23 cellular contexts compared by ENCODE assay signal in the genomic region with DNA sequence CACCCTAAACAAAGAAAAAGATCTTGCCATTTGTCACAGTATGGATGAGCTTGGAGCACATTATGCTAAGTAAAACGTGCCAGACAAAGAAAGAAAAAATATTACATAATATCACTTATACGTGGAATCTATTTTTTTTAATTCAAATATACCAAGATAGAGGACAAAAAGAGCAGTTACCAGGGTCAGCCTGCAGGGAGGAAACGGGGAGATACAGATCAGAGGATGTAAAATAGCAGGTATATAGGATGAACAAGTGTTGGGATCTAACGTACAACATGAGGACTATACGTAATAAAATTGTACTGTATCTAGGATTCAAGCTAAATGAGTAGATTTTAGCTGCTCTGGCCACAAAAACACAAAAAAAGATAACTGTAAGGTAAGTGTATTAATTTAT.
"Had no signal": no experiment of that assay in that cellular context is flagged by ENCODE, and none has a peak within 500 bp of the region (broad histone marks: within the 10 kb centered on the region; RNA-seq: fewer than 3 reads in every experiment).

No MANE protein-coding gene starts in this region.

- H3K36me3 ChIP-seq: left lung, tibial artery had no signal

- H3K27me3 ChIP-seq: left lung, tibial artery had no signal

- ATAC-seq: activated CD8-positive, alpha-beta memory T cell treated with anti-CD3 and anti-CD28 coated beads, Interleukin-2, amount 10 ng/mL, durations not matched to agents 7 days and 5 days; activated CD8-positive, alpha-beta T cell treated with anti-CD3 and anti-CD28 coated beads for 36 hours; activated naive CD8-positive, alpha-beta T cell treated with anti-CD3 and anti-CD28 coated beads, Interleukin-2, amount 50 U/mL, for 24 hours; left lung; right cardiac atrium; stimulated activated effector memory CD8-positive, alpha-beta T cell treated with anti-CD3 and anti-CD28 coated beads, Interleukin-12 subunit alpha, Interleukin-12 subunit beta, amount 100 ng/mL, for 72 hours; stimulated activated naive CD8-positive, alpha-beta T cell treated with anti-CD3 and anti-CD28 coated beads, Interleukin-15, amount 100 ng/mL, for 72 hours had no signal

- H3K4me1 ChIP-seq: left lung, parathyroid adenoma, tibial artery had no signal

- H3K4me3 ChIP-seq: left lung, lung, tibial artery had no signal

- H3K4me1 Mint-ChIP-seq: activated CD4-positive, alpha-beta T cell treated with anti-CD3 and anti-CD28 coated beads, Interleukin-2, amount 10 ng/mL, durations not matched to agents 7 days and 5 days; activated CD8-positive, alpha-beta memory T cell treated with anti-CD3 and anti-CD28 coated beads, Interleukin-2, amount 10 ng/mL, durations not matched to agents 7 days and 5 days; activated naive CD8-positive, alpha-beta T cell treated with anti-CD3 and anti-CD28 coated beads, Interleukin-2, amount 50 U/mL, for 24 hours; naive B cell; stimulated activated effector memory CD8-positive, alpha-beta T cell treated with anti-CD3 and anti-CD28 coated beads, Interleukin-12 subunit alpha, Interleukin-12 subunit beta, amount 100 ng/mL, for 72 hours; stimulated activated naive CD8-positive, alpha-beta T cell treated with anti-CD3 and anti-CD28 coated beads, Interleukin-15, amount 100 ng/mL, for 72 hours had no signal

- H3K27me3 Mint-ChIP-seq: activated CD4-positive, alpha-beta T cell treated with anti-CD3 and anti-CD28 coated beads, Interleukin-2, amount 10 ng/mL, durations not matched to agents 7 days and 5 days; activated CD8-positive, alpha-beta memory T cell treated with anti-CD3 and anti-CD28 coated beads, Interleukin-2, amount 10 ng/mL, durations not matched to agents 7 days and 5 days; activated CD8-positive, alpha-beta T cell treated with anti-CD3 and anti-CD28 coated beads for 36 hours; naive B cell; stimulated activated naive CD8-positive, alpha-beta T cell treated with anti-CD3 and anti-CD28 coated beads, Interleukin-15, amount 100 ng/mL, for 72 hours had no signal

- DNase-seq: activated CD4-positive, alpha-beta T cell treated with anti-CD3 and anti-CD28 coated beads, Interleukin-2, amount 10 ng/mL, durations not matched to agents 7 days and 5 days; activated CD4-positive, CD25-positive, alpha-beta regulatory T cell treated with anti-CD3 and anti-CD28 coated beads, Interleukin-2, amount 50 U/mL, for 72 hours; activated CD8-positive, alpha-beta memory T cell treated with anti-CD3 and anti-CD28 coated beads, Interleukin-2, amount 10 ng/mL, durations not matched to agents 7 days and 5 days; activated CD8-positive, alpha-beta T cell treated with anti-CD3 and anti-CD28 coated beads for 36 hours; activated effector memory CD4-positive, alpha-beta T cell treated with anti-CD3 and anti-CD28 coated beads, Interleukin-2, amount 50 U/mL, for 16 hours; activated naive CD4-positive, alpha-beta T cell treated with anti-CD3 and anti-CD28 coated beads, Interleukin-2, amount 50 U/mL, for 16 hours; activated naive CD8-positive, alpha-beta T cell treated with anti-CD3 and anti-CD28 coated beads, Interleukin-2, amount 50 U/mL, for 24 hours; activated T-cell treated with anti-CD3 and anti-CD28 coated beads for 4 hours; cortex of kidney; erythroblast; foreskin fibroblast; kidney glomerular epithelial cell; left lung; naive B cell; nucleus accumbens; right cardiac atrium; stimulated activated CD4-positive, alpha-beta T cell treated with anti-CD3 and anti-CD28 coated beads, Interleukin-1b, Interleukin-23, amount 100 ng/mL, for 48 hours; stimulated activated naive CD8-positive, alpha-beta T cell treated with anti-CD3 and anti-CD28 coated beads, Interleukin-15, amount 100 ng/mL, for 72 hours; tibial artery had no signal

- H3K27ac ChIP-seq: left lung, parathyroid adenoma, tibial artery, VCaP had no signal

- H3K4me3 Mint-ChIP-seq: activated CD4-positive, alpha-beta T cell treated with anti-CD3 and anti-CD28 coated beads, Interleukin-2, amount 10 ng/mL, durations not matched to agents 7 days and 5 days; activated CD8-positive, alpha-beta memory T cell treated with anti-CD3 and anti-CD28 coated beads, Interleukin-2, amount 10 ng/mL, durations not matched to agents 7 days and 5 days; activated CD8-positive, alpha-beta T cell treated with anti-CD3 and anti-CD28 coated beads for 36 hours; activated naive CD8-positive, alpha-beta T cell treated with anti-CD3 and anti-CD28 coated beads, Interleukin-2, amount 50 U/mL, for 24 hours; naive B cell; stimulated activated effector memory CD8-positive, alpha-beta T cell treated with anti-CD3 and anti-CD28 coated beads, Interleukin-12 subunit alpha, Interleukin-12 subunit beta, amount 100 ng/mL, for 72 hours; stimulated activated naive CD8-positive, alpha-beta T cell treated with anti-CD3 and anti-CD28 coated beads, Interleukin-15, amount 100 ng/mL, for 72 hours had no signal

- H3K9me3 ChIP-seq: left lung, tibial artery had no signal

- H3K79me2 ChIP-seq: parathyroid adenoma had no signal

- H3K27ac Mint-ChIP-seq: activated CD4-positive, alpha-beta T cell treated with anti-CD3 and anti-CD28 coated beads, Interleukin-2, amount 10 ng/mL, durations not matched to agents 7 days and 5 days; activated CD8-positive, alpha-beta memory T cell treated with anti-CD3 and anti-CD28 coated beads, Interleukin-2, amount 10 ng/mL, durations not matched to agents 7 days and 5 days; activated CD8-positive, alpha-beta T cell treated with anti-CD3 and anti-CD28 coated beads for 36 hours; activated naive CD8-positive, alpha-beta T cell treated with anti-CD3 and anti-CD28 coated beads, Interleukin-2, amount 50 U/mL, for 24 hours; naive B cell; stimulated activated effector memory CD8-positive, alpha-beta T cell treated with anti-CD3 and anti-CD28 coated beads, Interleukin-12 subunit alpha, Interleukin-12 subunit beta, amount 100 ng/mL, for 72 hours; stimulated activated naive CD8-positive, alpha-beta T cell treated with anti-CD3 and anti-CD28 coated beads, Interleukin-15, amount 100 ng/mL, for 72 hours had no signal

- H2AFZ ChIP-seq: parathyroid adenoma had no signal

- H3K9me3 Mint-ChIP-seq: activated CD4-positive, alpha-beta T cell treated with anti-CD3 and anti-CD28 coated beads, Interleukin-2, amount 10 ng/mL, durations not matched to agents 7 days and 5 days; activated CD8-positive, alpha-beta T cell treated with anti-CD3 and anti-CD28 coated beads for 36 hours; activated naive CD8-positive, alpha-beta T cell treated with anti-CD3 and anti-CD28 coated beads, Interleukin-2, amount 50 U/mL, for 24 hours; stimulated activated effector memory CD8-positive, alpha-beta T cell treated with anti-CD3 and anti-CD28 coated beads, Interleukin-12 subunit alpha, Interleukin-12 subunit beta, amount 100 ng/mL, for 72 hours; stimulated activated naive CD8-positive, alpha-beta T cell treated with anti-CD3 and anti-CD28 coated beads, Interleukin-15, amount 100 ng/mL, for 72 hours had no signal

- H3K36me3 Mint-ChIP-seq: activated CD8-positive, alpha-beta memory T cell treated with anti-CD3 and anti-CD28 coated beads, Interleukin-2, amount 10 ng/mL, durations not matched to agents 7 days and 5 days; naive B cell; stimulated activated effector memory CD8-positive, alpha-beta T cell treated with anti-CD3 and anti-CD28 coated beads, Interleukin-12 subunit alpha, Interleukin-12 subunit beta, amount 100 ng/mL, for 72 hours had no signal
